Comparison of ENCODE assay signal across 1 cellular context in the genomic region with DNA sequence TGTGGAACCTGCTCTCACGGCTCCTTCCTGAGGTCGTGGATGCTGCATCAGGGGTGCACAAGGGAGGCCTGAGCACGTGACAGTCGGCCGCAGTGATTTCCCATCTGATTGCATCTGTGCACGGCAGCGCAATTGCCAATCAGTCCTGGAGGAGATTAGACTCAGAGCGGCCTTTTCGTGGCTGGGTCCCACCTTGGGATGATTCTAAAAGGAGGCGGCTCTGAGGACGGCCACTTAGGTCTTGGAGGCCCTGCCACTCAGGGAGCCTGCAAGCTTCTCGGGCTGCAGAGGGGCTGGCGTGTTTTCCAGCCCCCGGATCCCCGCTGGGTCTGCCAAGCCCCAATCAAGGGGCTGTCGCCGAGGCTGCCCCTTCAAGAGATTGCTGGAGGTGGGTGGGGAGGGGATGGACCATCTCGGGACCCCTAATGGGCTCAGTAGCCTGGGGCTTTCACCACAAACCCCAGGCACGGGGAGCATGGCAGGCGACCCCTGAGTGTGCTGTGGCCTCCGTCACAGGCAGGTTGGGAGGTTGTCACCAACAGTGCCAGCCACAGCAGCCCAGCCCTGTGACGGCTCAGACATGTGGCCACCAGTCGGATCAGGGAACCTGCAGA.
TF ChIP-seq lines count a peak whose summit lies in the region.

No MANE protein-coding gene starts in this region.

TF ChIP-seq in H1, 55 proteins besides CTCF, POLR2A, EP300 and RAD21 (continued from another document):
- TF ChIP-seq TBP (IDR thresholded peaks at IDR 0.05; ENCODE audit: low read depth, low read length) (no peak), PHF8 (conservative IDR thresholded peaks at IDR 0.05; ENCODE audit: low read depth, low read length) (no peak), SIRT6 (IDR thresholded peaks at IDR 0.05; ENCODE audit: low read length) (no peak)
